In genomic region chr4:150794706-150795105, GRCh38 we compare ENCODE assay signal across 16 cellular contexts.
DNase-seq lines count a peak whose midpoint lies in the region; ATAC-seq and TF ChIP-seq lines count a peak whose summit lies in the region.
"Had no signal": no experiment of that assay in that cellular context is flagged by ENCODE, and none has a peak within 500 bp of the region (broad histone marks: within the 10 kb centered on the region; RNA-seq: fewer than 3 reads in every experiment).

No MANE protein-coding gene starts in this region.

- TF ChIP-seq CTCF in brain microvascular endothelial cell (IDR thresholded peaks at IDR 0.05; ENCODE audit: low read depth, low read length, missing control alignments), result no peak

- H3K36me3 ChIP-seq in brain microvascular endothelial cell (replicated peaks), result no peaks in the 10 kb centered on the region
- H3K36me3 ChIP-seq: BLaER1, HAP-1 had no signal

- ATAC-seq in HG03196 (IDR thresholded peaks at IDR 0.05; ENCODE audit: unreplicated experiment), result no peak

- DNase-seq in A172 (ENCODE audit: low spot score) (peak; percentile 30), amniotic epithelial cell (ENCODE audit: low read depth) (peak; percentile 66), brain microvascular endothelial cell (peak; percentile 59), iris pigment epithelial cell (ENCODE audit: low read depth) (peak; percentile 35), NCI-H187 (lab: John Stamatoyannopoulos, UW) (no peak), NCI-H2171 treated with DMSO at 0.1 percent for 48 hours (lab: John Stamatoyannopoulos, UW) (no peak)
- DNase-seq: CD4-positive, alpha-beta memory T cell; DMS153; DMS79; GDM1; GM23248 had no signal

- in situ Hi-C loops in brain microvascular endothelial cell (cut with HindIII; ENCODE audit: low pct_ligation_motif_present, low sequenced_read_pairs), result no loop called here

- H3K27ac ChIP-seq in brain microvascular endothelial cell, result no peak overlapping the region
- H3K27ac ChIP-seq: 22Rv1, BLaER1, GM23248, HL-60 had no signal

- no peak overlapping the region for H3K4me3 ChIP-seq in brain microvascular endothelial cell (ENCODE audit: low read depth, low read length)
- H3K4me3 ChIP-seq: BLaER1, GM23248, HAP-1 had no signal

- H3K27me3 ChIP-seq in brain microvascular endothelial cell (replicated peaks), result no peaks in the 10 kb centered on the region
- H3K27me3 ChIP-seq: BLaER1 had no signal

Comparison
In these comparisons a context has a peak if more than half of its experiments do, and no peak if none do; other contexts are left out.
1. DNase-seq: peak in A172 (single experiment), amniotic epithelial cell (single experiment), brain microvascular endothelial cell (single experiment) and iris pigment epithelial cell (single experiment); none in NCI-H187 (0 of 2) and NCI-H2171 treated with DMSO at 0.1 percent for 48 hours (single experiment).